In the genomic region with DNA sequence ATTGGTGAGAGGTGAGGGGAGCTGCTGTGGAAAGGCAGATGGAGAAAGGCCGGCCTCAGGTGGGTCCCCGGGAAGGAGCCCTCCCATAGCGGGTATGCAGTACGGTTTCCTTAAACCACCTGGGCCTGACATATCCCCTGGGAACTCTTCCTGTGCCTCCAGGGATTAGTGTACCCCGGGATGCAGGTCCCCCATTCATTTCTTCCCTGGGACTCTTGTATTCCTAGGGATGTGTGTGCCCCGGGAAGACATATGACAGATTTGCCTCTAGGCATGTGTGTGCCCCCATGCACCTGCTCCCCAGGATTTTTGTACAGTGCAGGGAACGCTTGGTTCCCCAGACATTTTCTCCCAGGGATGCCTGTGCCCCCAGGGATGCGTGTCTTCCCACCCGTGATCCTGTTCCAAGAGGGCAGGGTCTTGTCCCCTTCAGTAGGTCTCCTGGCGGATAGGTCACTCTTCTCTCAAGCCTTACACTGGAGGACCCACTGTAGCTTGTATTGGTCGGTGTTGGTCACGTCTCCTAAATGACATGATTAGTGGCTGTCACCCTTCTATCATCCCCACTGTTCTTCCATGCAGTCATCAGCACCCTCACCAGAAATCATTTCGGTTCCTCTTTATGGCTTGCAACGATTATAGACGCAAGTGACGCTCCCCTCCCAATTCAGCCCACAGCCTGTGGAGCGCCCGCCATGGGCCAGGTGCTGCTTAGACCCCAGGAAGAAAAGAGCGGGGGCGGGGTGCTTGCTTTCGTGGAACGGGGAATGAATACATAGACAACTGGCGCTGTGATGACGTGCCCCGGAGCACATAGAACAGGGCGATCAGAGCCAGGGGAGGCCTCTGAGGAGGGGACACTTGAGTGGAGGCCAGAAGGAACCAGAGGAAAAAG, we compare ENCODE assay signal across 8 cellular contexts. TPM values are rescaled to one million over a fixed set of nuclear protein-coding genes. Genes with fewer than 3 reads are reported as not detected.
DNase-seq lines count a peak whose midpoint lies in the region; ATAC-seq lines count a peak whose summit lies in the region.

No MANE protein-coding gene starts in this region.

- ATAC-seq in GM19324 (IDR thresholded peaks at IDR 0.05; ENCODE audit: low FRiP score, unreplicated experiment) (peak; percentile 43), HG03280 (IDR thresholded peaks at IDR 0.05; ENCODE audit: unreplicated experiment) (peak; percentile 52), Right ventricle myocardium superior (ENCODE audit: poor library complexity) (peak; percentile 1)
- peak; percentile 20 for ATAC-seq in stimulated activated naive CD8-positive, alpha-beta T cell treated with anti-CD3 and anti-CD28 coated beads, Interleukin-15, Interleukin-2, amounts not matched to agents 100 U/mL and 50 U/mL, for 24 hours

- intact Hi-C loops in Right ventricle myocardium superior (cut with DNase I), result no loop called here

- peak; percentile 93 for DNase-seq in CD1c-positive myeloid dendritic cell (ENCODE audit: extremely low spot score)
- DNase-seq in UCSD-AML1 (lab: John Stamatoyannopoulos, UW; ENCODE audit: unreplicated experiment), result peak; percentile 69
- DNase-seq in Right ventricle myocardium superior, result peak; percentile 72
- DNase-seq in stimulated activated naive CD8-positive, alpha-beta T cell treated with anti-CD3 and anti-CD28 coated beads, Interleukin-15, Interleukin-2, amounts not matched to agents 100 U/mL and 50 U/mL, for 24 hours, result peak; percentile 44
- no peak for DNase-seq in epidermal melanocyte (ENCODE audit: insufficient read length, low spot score)
- DNase-seq in NCI-H1417 treated with DMSO at 0.1 percent for 48 hours (lab: John Stamatoyannopoulos, UW), result no peak

RNA-seq across cellular contexts. Expression of a gene that starts 1.3 kb away (rescaled TPM):
- 194 TPM for total RNA-seq in Right ventricle myocardium superior

Comparison
In these comparisons a context has a peak if more than half of its experiments do, and no peak if none do; other contexts are left out.
1. DNase-seq: peak in CD1c-positive myeloid dendritic cell (single experiment), UCSD-AML1 (single experiment), Right ventricle myocardium superior (single experiment) and stimulated activated naive CD8-positive, alpha-beta T cell treated with anti-CD3 and anti-CD28 coated beads, Interleukin-15, Interleukin-2, amounts not matched to agents 100 U/mL and 50 U/mL, for 24 hours (single experiment); none in epidermal melanocyte (single experiment) and NCI-H1417 treated with DMSO at 0.1 percent for 48 hours (single experiment).
2. ATAC-seq: peak in every context shown above with its lines; median percentile 52 in HG03280; 43 in GM19324; 20 in stimulated activated naive CD8-positive, alpha-beta T cell treated with anti-CD3 and anti-CD28 coated beads, Interleukin-15, Interleukin-2, amounts not matched to agents 100 U/mL and 50 U/mL, for 24 hours; 1 in Right ventricle myocardium superior.